In genomic region chr1:226370144-226370923, GRCh38 we compare ENCODE assay signal across 11 cellular contexts. TPM values are rescaled to one million over a fixed set of nuclear protein-coding genes. Genes with fewer than 3 reads are reported as not detected.
DNase-seq lines count a peak whose midpoint lies in the region; ATAC-seq and TF ChIP-seq lines count a peak whose summit lies in the region.
"Had no signal": no experiment of that assay in that cellular context is flagged by ENCODE, and none has a peak within 500 bp of the region (broad histone marks: within the 10 kb centered on the region; RNA-seq: fewer than 3 reads in every experiment).

No MANE protein-coding gene starts in this region.

- no peaks in the 10 kb centered on the region for H3K23me2 ChIP-seq in H9 (ENCODE audit: insufficient read length, low read depth, low read length, poor library complexity, severe bottlenecking)

- H2BK5ac ChIP-seq in H9 (ENCODE audit: insufficient read length, low read length), result no peak overlapping the region

- no peaks in the 10 kb centered on the region for H3K9me3 ChIP-seq in BLaER1
- H3K9me3 ChIP-seq in H9 (ENCODE audit: control insufficient read depth, low read depth, low read length), result no peaks in the 10 kb centered on the region
- H3K9me3 ChIP-seq: spleen had no signal

- no peaks in the 10 kb centered on the region for H3K79me2 ChIP-seq in H9 (ENCODE audit: insufficient read depth, low read length)

- no CpG with 5 or more reads among the region's 13 CpGs for WGBS in H9 (ENCODE audit: extremely low coverage, insufficient read length, low lambda C conversion rate)

- H3K9me3 Mint-ChIP-seq in H9, result no peaks in the 10 kb centered on the region
- H3K9me3 Mint-ChIP-seq: nephron progenitor cell had no signal

- no peak overlapping the region for H2BK20ac ChIP-seq in H9 (ENCODE audit: low read depth, low read length, poor library complexity, severe bottlenecking)

- H3K23ac ChIP-seq in H9 (ENCODE audit: insufficient read length, low read depth, low read length), result no peak overlapping the region

- H2AFZ ChIP-seq in H9 (ENCODE audit: low read length), result no peak overlapping the region

- peaks cover 64 to 99% (median 95%) of the 10 kb centered on the region in 3 experiments for H3K36me3 Mint-ChIP-seq in H9 (ENCODE audit: insufficient read depth in 1 of 3, low read depth in 3 of 3)

- TF ChIP-seq CTCF in H9 (conservative IDR thresholded peaks at IDR 0.05), result no peak

- no peak overlapping the region for H2BK120ac ChIP-seq in H9 (ENCODE audit: low read depth, low read length, poor library complexity, severe bottlenecking)

- no peaks in the 10 kb centered on the region for H3K4me1 Mint-ChIP-seq in H9

- H2AK5ac ChIP-seq in H9 (ENCODE audit: insufficient read length, low read length), result no peak overlapping the region

- H3K27me3 Mint-ChIP-seq in H9 (ENCODE audit: low read depth), result no peaks in the 10 kb centered on the region

- H3K4me2 ChIP-seq in BLaER1, result peak overlapping the region; percentile 98
- H3K4me2 ChIP-seq in H9 (ENCODE audit: insufficient read depth, insufficient read length, low read length), result no peak overlapping the region

- H3K79me1 ChIP-seq in H9 (ENCODE audit: insufficient read depth, low read depth, low read length, poor library complexity, severe bottlenecking), result peaks cover 2% of the 10 kb centered on the region

- H2BK15ac ChIP-seq in H9 (ENCODE audit: low read depth, low read length), result no peak overlapping the region

- H4K8ac ChIP-seq in H9 (replicated peaks; ENCODE audit: insufficient read length, low read depth, low read length), result no peak overlapping the region

- no peak overlapping the region for H4K91ac ChIP-seq in H9 (ENCODE audit: insufficient read length, low read depth, low read length)

- H3K27me3 ChIP-seq in BLaER1 (no peaks in the 10 kb centered on the region), H9 (ENCODE audit: insufficient read depth, low read length) (no peaks in the 10 kb centered on the region)
- H3K27me3 ChIP-seq: brain microvascular endothelial cell, spleen had no signal

- peak overlapping the region; percentile 91 for H3K27ac ChIP-seq in BLaER1
- H3K27ac ChIP-seq in H9 (ENCODE audit: insufficient read length, low read depth, low read length), result no peak overlapping the region
- H3K27ac ChIP-seq: brain microvascular endothelial cell had no signal

- H3T11ph ChIP-seq in H9 (ENCODE audit: low read length), result no peak overlapping the region

- peaks cover 88% of the 10 kb centered on the region for H3K36me3 ChIP-seq in BLaER1

- H3K4me3 ChIP-seq in BLaER1, result peak overlapping the region; percentile 58
- H3K4me3 ChIP-seq: spleen had no signal

- H3K4ac ChIP-seq in H9 (ENCODE audit: low read depth, low read length), result no peak overlapping the region

- H4K20me1 ChIP-seq in BLaER1, result peaks cover 75% of the 10 kb centered on the region
- H4K20me1 ChIP-seq in H9 (ENCODE audit: control insufficient read depth, insufficient read depth, insufficient read length), result no peaks in the 10 kb centered on the region

- H3K18ac ChIP-seq in H9 (ENCODE audit: insufficient read length, low read depth, low read length), result no peak overlapping the region

- no peak overlapping the region for H3K14ac ChIP-seq in H9 (ENCODE audit: insufficient read depth, low read length)

- DNase-seq in NCI-H1417 treated with DMSO at 0.1 percent for 48 hours (lab: John Stamatoyannopoulos, UW), result no peak
- no peak for DNase-seq in erythroblast (lab: John Stamatoyannopoulos, UW)
- DNase-seq in H9, result no peak
- no peak for DNase-seq in EL
- DNase-seq: brain microvascular endothelial cell, nephron progenitor cell, spleen had no signal

- H3K56ac ChIP-seq in H9 (ENCODE audit: insufficient read length, low read depth, low read length), result no peak overlapping the region

- no peak overlapping the region for H4K5ac ChIP-seq in H9 (ENCODE audit: insufficient read length, low read depth, low read length)

- peak overlapping the region; percentile 77 for H3K9ac ChIP-seq in BLaER1
- no peak overlapping the region for H3K9ac ChIP-seq in H9 (ENCODE audit: extremely low read depth, insufficient read length, low read length)

- peaks cover 79% of the 10 kb centered on the region for H3K4me1 ChIP-seq in BLaER1
- H3K4me1 ChIP-seq in H9 (ENCODE audit: insufficient read depth, low read length), result no peaks in the 10 kb centered on the region

- no peak overlapping the region for H2BK12ac ChIP-seq in H9 (ENCODE audit: insufficient read length, low read depth, low read length)

- H3K27ac Mint-ChIP-seq in H9, result peak overlapping the region in 1 of 3 experiments; percentile 34; a peak in 1 of 7 replicates

- no peak overlapping the region for H3K4me3 Mint-ChIP-seq in H9
- H3K4me3 Mint-ChIP-seq: nephron progenitor cell had no signal

- no peak for TF ChIP-seq POLR2A in erythroblast (IDR thresholded peaks at IDR 0.05; ENCODE audit: low read length)

- ATAC-seq in GM18907 (IDR thresholded peaks at IDR 0.05; ENCODE audit: unreplicated experiment) (peak; percentile 82), GM21825 (IDR thresholded peaks at IDR 0.05; ENCODE audit: unreplicated experiment) (peak; percentile 74), HG03520 (IDR thresholded peaks at IDR 0.05; ENCODE audit: unreplicated experiment) (peak; percentile 49)

RNA-seq across cellular contexts. Expression of gene PARP1, which starts 37.6 kb away (rescaled TPM):
- total RNA-seq in H9 (2021), result 331 and 337 TPM in 2 replicates
